In the genomic region with DNA sequence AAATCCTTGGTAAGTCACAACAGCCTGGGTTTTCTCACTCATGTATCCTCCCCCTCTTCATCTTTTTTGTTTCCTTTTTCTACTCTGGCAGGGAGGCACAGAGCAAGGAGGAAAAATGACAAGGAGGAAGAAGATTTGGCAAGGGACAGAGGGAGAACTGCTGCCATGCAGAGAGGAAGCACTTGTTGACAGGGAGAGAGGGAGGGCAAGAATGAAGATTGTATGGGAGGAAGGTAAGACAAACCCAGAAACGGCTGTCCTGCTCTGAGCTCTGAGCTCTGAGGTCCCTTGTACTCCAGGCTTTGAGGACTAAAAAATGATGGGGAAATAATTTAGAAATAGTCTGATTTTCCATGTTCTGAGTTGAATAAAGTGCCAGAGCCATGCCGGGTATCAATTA, we compare ENCODE assay signal across 15 cellular contexts.
DNase-seq lines count a peak whose midpoint lies in the region; ATAC-seq and TF ChIP-seq lines count a peak whose summit lies in the region.
"Had no signal": no experiment of that assay in that cellular context is flagged by ENCODE, and none has a peak within 500 bp of the region (broad histone marks: within the 10 kb centered on the region; RNA-seq: fewer than 3 reads in every experiment).

No MANE protein-coding gene starts in this region.

- H3K27ac Mint-ChIP-seq in activated T-helper 2 cell treated with anti-CD3 and anti-CD28 coated beads, Interferon-gamma antibody, Interleukin-2, Interleukin-4, amounts not matched to agents 10 μg/mL and 5 μg/mL and 100 μg/mL, durations not matched to agents 14 hours and 24 hours and 36 hours, result no peak overlapping the region
- H3K27ac Mint-ChIP-seq in CD8-positive, alpha-beta T cell, result no peak overlapping the region
- H3K27ac Mint-ChIP-seq: activated naive CD4-positive, alpha-beta T cell treated with anti-CD3 and anti-CD28 coated beads for 36 hours had no signal

- H3K4me3 Mint-ChIP-seq in activated T-helper 2 cell treated with anti-CD3 and anti-CD28 coated beads, Interferon-gamma antibody, Interleukin-2, Interleukin-4, amounts not matched to agents 10 μg/mL and 5 μg/mL and 100 μg/mL, durations not matched to agents 14 hours and 24 hours and 36 hours (ENCODE audit: low read depth), result peak overlapping the region; percentile 56
- no peak overlapping the region for H3K4me3 Mint-ChIP-seq in CD8-positive, alpha-beta T cell
- H3K4me3 Mint-ChIP-seq: activated naive CD4-positive, alpha-beta T cell treated with anti-CD3 and anti-CD28 coated beads for 36 hours had no signal

- POLR2A ChIA-PET in CD8-positive, alpha-beta T cell (lab: Charles Lee), result no interaction called here

- no peak overlapping the region for H3K27ac ChIP-seq in CD8-positive, alpha-beta T cell (ENCODE audit: low read depth, low read length)
- H3K27ac ChIP-seq: C4-2B, psoas muscle had no signal

- H3K27me3 ChIP-seq in CD8-positive, alpha-beta T cell (ENCODE audit: insufficient read depth, low read length), result no peaks in the 10 kb centered on the region

- no peak for TF ChIP-seq CTCF in CD8-positive, alpha-beta T cell (IDR thresholded peaks at IDR 0.05)

- no peaks in the 10 kb centered on the region for H3K4me1 ChIP-seq in CD8-positive, alpha-beta T cell (ENCODE audit: insufficient read depth, low read length)
- H3K4me1 ChIP-seq: psoas muscle had no signal

- ATAC-seq in GM18498 (IDR thresholded peaks at IDR 0.05; ENCODE audit: unreplicated experiment) (peak; percentile 44), GM21381 (IDR thresholded peaks at IDR 0.05; ENCODE audit: unreplicated experiment) (peak; percentile 33), HG03135 (IDR thresholded peaks at IDR 0.05; ENCODE audit: unreplicated experiment) (peak; percentile 32)
- no peak for ATAC-seq in CD8-positive, alpha-beta T cell
- ATAC-seq: psoas muscle had no signal

- H3K4me3 ChIP-seq in CD8-positive, alpha-beta T cell (ENCODE audit: low read depth, low read length), result no peak overlapping the region
- H3K4me3 ChIP-seq: psoas muscle had no signal

- no peaks in the 10 kb centered on the region for H3K9me3 Mint-ChIP-seq in activated T-helper 2 cell treated with anti-CD3 and anti-CD28 coated beads, Interferon-gamma antibody, Interleukin-2, Interleukin-4, amounts not matched to agents 10 μg/mL and 5 μg/mL and 100 μg/mL, durations not matched to agents 14 hours and 24 hours and 36 hours
- H3K9me3 Mint-ChIP-seq in CD8-positive, alpha-beta T cell, result no peaks in the 10 kb centered on the region
- H3K9me3 Mint-ChIP-seq: activated naive CD4-positive, alpha-beta T cell treated with anti-CD3 and anti-CD28 coated beads for 36 hours had no signal

- H3K36me3 Mint-ChIP-seq in activated T-helper 2 cell treated with anti-CD3 and anti-CD28 coated beads, Interferon-gamma antibody, Interleukin-2, Interleukin-4, amounts not matched to agents 10 μg/mL and 5 μg/mL and 100 μg/mL, durations not matched to agents 14 hours and 24 hours and 36 hours (ENCODE audit: low read depth), result no peaks in the 10 kb centered on the region
- no peaks in the 10 kb centered on the region for H3K36me3 Mint-ChIP-seq in CD8-positive, alpha-beta T cell

- H3K9me3 ChIP-seq in CD8-positive, alpha-beta T cell (ENCODE audit: low read length), result no peaks in the 10 kb centered on the region
- H3K9me3 ChIP-seq: psoas muscle had no signal

- intact Hi-C loops in activated T-helper 2 cell treated with anti-CD3 and anti-CD28 coated beads, Interferon-gamma antibody, Interleukin-2, Interleukin-4, amounts not matched to agents 10 μg/mL and 5 μg/mL and 100 μg/mL, durations not matched to agents 14 hours and 24 hours and 36 hours (cut with micrococcal nuclease), result loop anchor here (10.0 kb wide), 1 partner anchor 1007 kb away; a partner anchor contains a TSS
- intact Hi-C loops in CD8-positive, alpha-beta T cell (cut with DNase I, micrococcal nuclease), result no loop called here

- DNase-seq in activated T-helper 2 cell treated with anti-CD3 and anti-CD28 coated beads, Interferon-gamma antibody, Interleukin-2, Interleukin-4, amounts not matched to agents 10 μg/mL and 5 μg/mL and 100 μg/mL, durations not matched to agents 14 hours and 24 hours and 36 hours (ENCODE audit: low spot score), result no peak
- no peak for DNase-seq in CD8-positive, alpha-beta T cell
- DNase-seq in NCI-H2227 (lab: John Stamatoyannopoulos, UW; ENCODE audit: unreplicated experiment) (no peak), globus pallidus (ENCODE audit: low spot score) (no peak), HCEC 1CT (no peak)
- DNase-seq: activated naive CD4-positive, alpha-beta T cell treated with anti-CD3 and anti-CD28 coated beads for 36 hours; GDM1; NCI-H2029 treated with DMSO at 0.1 percent for 48 hours; psoas muscle; stimulated activated CD4-positive, alpha-beta T cell treated with anti-CD3 and anti-CD28 coated beads, Interleukin-1b, Interleukin-23, amount 100 ng/mL, for 48 hours; SW 1271 had no signal

- CTCF ChIA-PET in CD8-positive, alpha-beta T cell (lab: Charles Lee), result no interaction called here

- peaks cover 15% of the 10 kb centered on the region for H3K4me1 Mint-ChIP-seq in activated T-helper 2 cell treated with anti-CD3 and anti-CD28 coated beads, Interferon-gamma antibody, Interleukin-2, Interleukin-4, amounts not matched to agents 10 μg/mL and 5 μg/mL and 100 μg/mL, durations not matched to agents 14 hours and 24 hours and 36 hours (ENCODE audit: low read depth)
- H3K4me1 Mint-ChIP-seq in CD8-positive, alpha-beta T cell (ENCODE audit: low read depth), result no peaks in the 10 kb centered on the region

- peaks cover 12% of the 10 kb centered on the region for H3K27me3 Mint-ChIP-seq in activated T-helper 2 cell treated with anti-CD3 and anti-CD28 coated beads, Interferon-gamma antibody, Interleukin-2, Interleukin-4, amounts not matched to agents 10 μg/mL and 5 μg/mL and 100 μg/mL, durations not matched to agents 14 hours and 24 hours and 36 hours (ENCODE audit: low read depth)
- H3K27me3 Mint-ChIP-seq in CD8-positive, alpha-beta T cell (ENCODE audit: low read depth), result peaks cover 10% of the 10 kb centered on the region

- no peaks in the 10 kb centered on the region for H3K36me3 ChIP-seq in CD8-positive, alpha-beta T cell (ENCODE audit: insufficient read depth, low read length)
